23 cellular contexts compared by ENCODE assay signal in genomic region chr2:98180456-98180855, GRCh38.
"Had no signal": no experiment of that assay in that cellular context is flagged by ENCODE, and none has a peak within 500 bp of the region (broad histone marks: within the 10 kb centered on the region; RNA-seq: fewer than 3 reads in every experiment).

No MANE protein-coding gene starts in this region.

- H3K36me3 ChIP-seq: esophagus muscularis mucosa, lower lobe of right lung, right lobe of liver, suprapubic skin, transverse colon, vagina had no signal

- H3K4me1 ChIP-seq: esophagus muscularis mucosa, lower lobe of right lung, parathyroid adenoma, right lobe of liver, suprapubic skin, transverse colon, vagina had no signal

- H3K27ac ChIP-seq: dorsolateral prefrontal cortex, esophagus muscularis mucosa, hepatocyte, lower lobe of right lung, parathyroid adenoma, right lobe of liver, suprapubic skin, transverse colon, vagina had no signal

- H3K4me3 ChIP-seq: dorsolateral prefrontal cortex, esophagus muscularis mucosa, hepatocyte, lower lobe of right lung, right lobe of liver, suprapubic skin, transverse colon, vagina had no signal

- H3K27me3 ChIP-seq: dorsolateral prefrontal cortex, right lobe of liver, vagina had no signal

- DNase-seq: activated CD4-positive, alpha-beta memory T cell treated with anti-CD3 and anti-CD28 coated beads for 36 hours; activated CD4-positive, alpha-beta T cell treated with anti-CD3 and anti-CD28 coated beads for 36 hours; activated gamma-delta T cell treated with Interleukin-2 at 50 U/mL for 16 hours; activated naive CD8-positive, alpha-beta T cell treated with anti-CD3 and anti-CD28 coated beads for 36 hours; activated T-cell treated with anti-CD3 and anti-CD28 coated beads for 4 hours; amygdala; caudate nucleus; dorsolateral prefrontal cortex; left colon; lower lobe of right lung; natural killer cell; right lobe of liver; small intestine; stimulated activated CD4-positive, alpha-beta T cell treated with anti-CD3 and anti-CD28 coated beads, Interleukin-15, amount 100 ng/mL, for 24 hours; stimulated activated CD4-positive, alpha-beta T cell treated with anti-CD3 and anti-CD28 coated beads, Interleukin-2, amount 100 ng/mL, for 48 hours; stimulated activated naive CD8-positive, alpha-beta T cell treated with anti-CD3 and anti-CD28 coated beads, Interleukin-15, amount 100 ng/mL, for 72 hours; T-helper 2 cell; transverse colon had no signal

- ATAC-seq: activated CD4-positive, alpha-beta T cell treated with anti-CD3 and anti-CD28 coated beads for 36 hours; left colon; lower lobe of right lung; natural killer cell; right lobe of liver; stimulated activated naive CD8-positive, alpha-beta T cell treated with anti-CD3 and anti-CD28 coated beads, Interleukin-15, amount 100 ng/mL, for 72 hours had no signal

- H3K9me3 ChIP-seq: esophagus muscularis mucosa, lower lobe of right lung, right lobe of liver, suprapubic skin, transverse colon, vagina had no signal
